ENCODE assay signal across 8 cellular contexts in the genomic region with DNA sequence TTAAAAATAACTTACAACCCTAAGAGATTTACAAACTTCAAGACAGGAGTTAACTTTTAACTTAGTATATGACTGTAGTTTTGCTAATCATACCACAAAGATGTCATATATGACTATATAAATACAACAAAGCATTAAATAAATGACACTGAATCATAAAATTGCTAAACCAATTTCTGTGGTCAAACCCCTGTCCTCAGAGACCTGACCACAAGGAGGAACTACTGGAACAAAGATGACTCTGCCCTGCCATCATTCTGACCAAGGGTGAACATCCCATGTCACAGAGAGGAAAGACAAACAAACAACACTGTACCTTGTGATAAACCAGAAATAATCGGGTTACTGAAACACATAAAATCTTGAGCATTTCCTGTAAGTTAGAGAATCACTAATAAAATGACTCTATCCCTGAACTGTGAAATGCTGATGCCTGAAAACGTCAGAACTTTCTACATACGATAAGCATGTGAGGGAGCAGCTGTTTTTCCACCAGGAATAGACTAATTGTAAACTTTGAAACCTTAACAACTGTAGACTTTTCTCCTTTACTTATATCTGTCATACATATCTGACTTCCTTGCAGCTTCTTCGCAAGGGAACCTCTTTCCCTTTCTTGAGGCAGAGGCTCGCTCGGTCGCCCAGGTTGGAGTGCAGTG. TPM values are rescaled to one million over a fixed set of nuclear protein-coding genes. Genes with fewer than 3 reads are reported as not detected.
DNase-seq lines count a peak whose midpoint lies in the region; ATAC-seq lines count a peak whose summit lies in the region.

No MANE protein-coding gene starts in this region.

- no peaks in the 10 kb centered on the region for H3K27me3 ChIP-seq in BLaER1

- H3K36me3 ChIP-seq in BLaER1, result peaks cover 78% of the 10 kb centered on the region

- peaks cover 19% of the 10 kb centered on the region for H3K4me1 ChIP-seq in BLaER1

- H3K4me2 ChIP-seq in BLaER1, result peak overlapping the region; percentile 38

- no peaks in the 10 kb centered on the region for H3K9me3 ChIP-seq in BLaER1

- DNase-seq in activated T-helper 1 cell treated with anti-CD3 and anti-CD28 coated beads, Interleukin-12 subunit alpha, Interleukin-12 subunit beta, Interleukin-2, Interleukin-4 antibody, amounts not matched to agents 30 ng/mL and 10 ng/mL and 1 ng/mL, durations not matched to agents 14 hours and 24 hours and 36 hours (ENCODE audit: low spot score), result no peak
- peak; percentile 5 to 8 for DNase-seq in stimulated activated CD8-positive, alpha-beta memory T cell treated with anti-CD3 and anti-CD28 coated beads, Interleukin-15, amount 100 ng/mL, for 48 hours (ENCODE audit: low read depth in 2 of 2)
- no peak for DNase-seq in NCI-H187 (lab: John Stamatoyannopoulos, UW)
- DNase-seq in iPS-NIHi11 (ENCODE audit: low spot score), result no peak
- no peak for DNase-seq in cardiac septum (ENCODE audit: low spot score)

- no peaks in the 10 kb centered on the region for H4K20me1 ChIP-seq in BLaER1

- H3K4me3 Mint-ChIP-seq in activated T-helper 1 cell treated with anti-CD3 and anti-CD28 coated beads, Interleukin-12 subunit alpha, Interleukin-12 subunit beta, Interleukin-2, Interleukin-4 antibody, amounts not matched to agents 30 ng/mL and 10 ng/mL and 1 ng/mL, durations not matched to agents 14 hours and 24 hours and 36 hours, result no peak overlapping the region

- ATAC-seq in GM19351 (IDR thresholded peaks at IDR 0.05; ENCODE audit: unreplicated experiment) (peak; percentile 84), HG03354 (IDR thresholded peaks at IDR 0.05; ENCODE audit: poor library complexity, severe bottlenecking, unreplicated experiment) (peak; percentile 98)

- H3K27me3 Mint-ChIP-seq in activated T-helper 1 cell treated with anti-CD3 and anti-CD28 coated beads, Interleukin-12 subunit alpha, Interleukin-12 subunit beta, Interleukin-2, Interleukin-4 antibody, amounts not matched to agents 30 ng/mL and 10 ng/mL and 1 ng/mL, durations not matched to agents 14 hours and 24 hours and 36 hours (ENCODE audit: insufficient read depth), result no peaks in the 10 kb centered on the region

- H3K9ac ChIP-seq in BLaER1, result no peak overlapping the region

- H3K27ac Mint-ChIP-seq in activated T-helper 1 cell treated with anti-CD3 and anti-CD28 coated beads, Interleukin-12 subunit alpha, Interleukin-12 subunit beta, Interleukin-2, Interleukin-4 antibody, amounts not matched to agents 30 ng/mL and 10 ng/mL and 1 ng/mL, durations not matched to agents 14 hours and 24 hours and 36 hours, result peak overlapping the region; percentile 72

- no peaks in the 10 kb centered on the region for H3K9me3 Mint-ChIP-seq in activated T-helper 1 cell treated with anti-CD3 and anti-CD28 coated beads, Interleukin-12 subunit alpha, Interleukin-12 subunit beta, Interleukin-2, Interleukin-4 antibody, amounts not matched to agents 30 ng/mL and 10 ng/mL and 1 ng/mL, durations not matched to agents 14 hours and 24 hours and 36 hours

- H3K36me3 Mint-ChIP-seq in activated T-helper 1 cell treated with anti-CD3 and anti-CD28 coated beads, Interleukin-12 subunit alpha, Interleukin-12 subunit beta, Interleukin-2, Interleukin-4 antibody, amounts not matched to agents 30 ng/mL and 10 ng/mL and 1 ng/mL, durations not matched to agents 14 hours and 24 hours and 36 hours (ENCODE audit: low read depth), result peaks cover 30% of the 10 kb centered on the region

- intact Hi-C loops in activated T-helper 1 cell treated with anti-CD3 and anti-CD28 coated beads, Interleukin-12 subunit alpha, Interleukin-12 subunit beta, Interleukin-2, Interleukin-4 antibody, amounts not matched to agents 30 ng/mL and 10 ng/mL and 1 ng/mL, durations not matched to agents 14 hours and 24 hours and 36 hours (cut with micrococcal nuclease), result loop anchor here (1.0 kb wide), 1 partner anchor 174 kb away; no protein-coding TSS in a partner anchor
- intact Hi-C loops in cardiac septum (cut with DNase I), result no loop called here

- H3K27ac ChIP-seq in BLaER1, result no peak overlapping the region

- H3K4me3 ChIP-seq in BLaER1, result no peak overlapping the region

- peaks cover 6% of the 10 kb centered on the region for H3K4me1 Mint-ChIP-seq in activated T-helper 1 cell treated with anti-CD3 and anti-CD28 coated beads, Interleukin-12 subunit alpha, Interleukin-12 subunit beta, Interleukin-2, Interleukin-4 antibody, amounts not matched to agents 30 ng/mL and 10 ng/mL and 1 ng/mL, durations not matched to agents 14 hours and 24 hours and 36 hours (ENCODE audit: low read depth)

RNA-seq across cellular contexts. Expression of a gene that starts 47.9 kb away (rescaled TPM):
- total RNA-seq in activated T-helper 1 cell treated with anti-CD3 and anti-CD28 coated beads, Interleukin-12 subunit alpha, Interleukin-12 subunit beta, Interleukin-2, Interleukin-4 antibody, amounts not matched to agents 30 ng/mL and 10 ng/mL and 1 ng/mL, durations not matched to agents 14 hours and 24 hours and 36 hours, result 85.9 and 95.3 TPM in 2 replicates
- total RNA-seq in cardiac septum, result 48.8 TPM

Comparison
In these comparisons a context has a peak if more than half of its experiments do, and no peak if none do; other contexts are left out.
1. DNase-seq: peak in stimulated activated CD8-positive, alpha-beta memory T cell treated with anti-CD3 and anti-CD28 coated beads, Interleukin-15, amount 100 ng/mL, for 48 hours (2 of 2); none in activated T-helper 1 cell treated with anti-CD3 and anti-CD28 coated beads, Interleukin-12 subunit alpha, Interleukin-12 subunit beta, Interleukin-2, Interleukin-4 antibody, amounts not matched to agents 30 ng/mL and 10 ng/mL and 1 ng/mL, durations not matched to agents 14 hours and 24 hours and 36 hours (single experiment), NCI-H187 (0 of 2), iPS-NIHi11 (single experiment) and cardiac septum (single experiment).